Comparison of ENCODE assay signal across 9 cellular contexts in the genomic region with DNA sequence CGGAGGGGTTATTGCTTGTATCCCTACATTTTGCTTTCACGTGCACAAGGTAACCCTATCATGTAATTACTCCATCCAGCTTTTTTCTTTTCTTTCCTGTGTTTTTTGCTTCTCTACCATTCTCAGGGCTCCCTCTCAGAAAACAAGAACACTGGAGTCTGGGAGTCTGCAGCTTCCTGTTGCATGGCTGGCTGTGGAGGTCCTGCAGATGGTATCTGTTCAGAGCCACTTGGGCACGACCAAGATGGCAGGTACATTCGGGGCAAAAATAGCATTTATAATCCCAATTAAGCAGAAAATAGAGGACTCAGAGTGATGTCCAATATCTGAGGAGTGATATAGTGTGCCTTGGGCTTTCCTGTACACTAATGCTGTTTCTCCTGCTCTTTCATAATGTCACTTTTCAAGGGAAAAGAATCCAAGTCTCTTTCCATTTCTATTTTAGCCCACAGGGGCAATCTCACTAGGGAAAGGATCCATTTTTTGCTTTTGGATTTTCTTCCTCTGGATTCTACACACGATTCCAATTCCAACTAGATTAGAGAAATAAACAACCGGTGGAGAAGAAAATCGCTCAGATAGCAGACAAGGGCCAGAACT. TPM values are rescaled to one million over a fixed set of nuclear protein-coding genes. Genes with fewer than 3 reads are reported as not detected.
A peak's percentile ranks its signal among the peaks of the same experiment; 100 is the strongest.
DNase-seq lines count a peak whose midpoint lies in the region; ATAC-seq and TF ChIP-seq lines count a peak whose summit lies in the region.
"Had no signal": no experiment of that assay in that cellular context is flagged by ENCODE, and none has a peak within 500 bp of the region (broad histone marks: within the 10 kb centered on the region; RNA-seq: fewer than 3 reads in every experiment).

No MANE protein-coding gene starts in this region.

- WGBS in heart left ventricle, 4 donors, result 17 to 25% (median 20%) methylated on average over 7 of the region's 7 CpGs
- WGBS in transverse colon (ENCODE audit: low coverage in 1 of 2), 2 donors, result 26 to 36% methylated on average over 7 of the region's 7 CpGs

- peak overlapping the region; percentile 1 to 87 (median 64) for H3K27ac ChIP-seq in heart left ventricle
- peak overlapping the region; percentile 14 for H3K27ac ChIP-seq in brain microvascular endothelial cell
- H3K27ac ChIP-seq in transverse colon, result peak overlapping the region; percentile 75 to 87 (median 86)
- H3K27ac ChIP-seq: SJSA1 had no signal

- no peaks in the 10 kb centered on the region for H3K27me3 Mint-ChIP-seq in memory B cell

- in situ Hi-C loops in brain microvascular endothelial cell (cut with HindIII; ENCODE audit: low pct_ligation_motif_present, low sequenced_read_pairs) (loop anchor here (25.0 kb wide), 2 partner anchors 174 to 274 kb away; no protein-coding TSS in a partner anchor), transverse colon (cut with MboI; ENCODE audit: low pct_ligation_motif_present in 1 of 4, low pct_unique_long_range_greater_than_20kb in 1 of 4, low sequenced_read_pairs in 3 of 4) (loop anchor here in 1 of 4 donors (10.0 kb wide), 1 partner anchor 167 kb away; no protein-coding TSS in a partner anchor)

- TF ChIP-seq EP300 in transverse colon (IDR thresholded peaks at IDR 0.05; ENCODE audit: low read depth), result no peak

- TF ChIP-seq POLR2A in heart left ventricle (IDR thresholded peaks at IDR 0.05) (no peak), transverse colon (IDR thresholded peaks at IDR 0.05) (no peak)

- no peak overlapping the region for H3K4me3 Mint-ChIP-seq in memory B cell

- peaks cover 7% of the 10 kb centered on the region for H3K36me3 Mint-ChIP-seq in memory B cell

- H3K27ac Mint-ChIP-seq in memory B cell, result peak overlapping the region; percentile 70

- H3K27me3 ChIP-seq in heart left ventricle, result no peaks in the 10 kb centered on the region
- no peaks in the 10 kb centered on the region for H3K27me3 ChIP-seq in brain microvascular endothelial cell (replicated peaks)
- H3K27me3 ChIP-seq in transverse colon, result no peaks in the 10 kb centered on the region
- H3K27me3 ChIP-seq: SJSA1 had no signal

- H3K36me3 ChIP-seq in heart left ventricle, result no peaks in the 10 kb centered on the region
- no peaks in the 10 kb centered on the region for H3K36me3 ChIP-seq in brain microvascular endothelial cell (replicated peaks)
- no peaks in the 10 kb centered on the region for H3K36me3 ChIP-seq in transverse colon
- H3K36me3 ChIP-seq: SJSA1 had no signal

- no peak for TF ChIP-seq CTCF in heart left ventricle (IDR thresholded peaks at IDR 0.05)
- TF ChIP-seq CTCF in brain microvascular endothelial cell (IDR thresholded peaks at IDR 0.05; ENCODE audit: low read depth, low read length, missing control alignments), result no peak
- TF ChIP-seq CTCF in transverse colon (IDR thresholded peaks at IDR 0.05), result no peak

- no peaks in the 10 kb centered on the region for H3K9me3 Mint-ChIP-seq in memory B cell

- peaks cover 45% of the 10 kb centered on the region for H3K4me1 Mint-ChIP-seq in memory B cell

- H3K4me3 ChIP-seq in heart left ventricle (peak overlapping the region in 6 of 12 donors; percentile 4 to 30 (median 20)), brain microvascular endothelial cell (ENCODE audit: low read depth, low read length) (peak overlapping the region; percentile 43), transverse colon (peak overlapping the region in 2 of 4 donors; percentile 15 to 35)
- H3K4me3 ChIP-seq: SJSA1 had no signal

- H3K9me3 ChIP-seq in heart left ventricle (no peaks in the 10 kb centered on the region), transverse colon (no peaks in the 10 kb centered on the region)
- H3K9me3 ChIP-seq: SJSA1 had no signal

- ATAC-seq in heart left ventricle (no peak), memory B cell (ENCODE audit: low read depth) (no peak), HG03097 (IDR thresholded peaks at IDR 0.05; ENCODE audit: low FRiP score, unreplicated experiment) (no peak)

- H3K4me1 ChIP-seq in heart left ventricle (peaks cover 12 to 83% (median 53%) of the 10 kb centered on the region in 12 donors), transverse colon (peaks cover 7 to 84% (median 67%) of the 10 kb centered on the region in 4 donors)

- intact Hi-C loops in heart left ventricle (cut with DNase I), result loop anchor here in 1 of 10 donors (5.0 kb wide), 1 partner anchor 34 kb away; no protein-coding TSS in a partner anchor
- intact Hi-C loops in cardiac septum (cut with DNase I), result loop anchor here (5.0 kb wide), 1 partner anchor 34 kb away; no protein-coding TSS in a partner anchor
- intact Hi-C loops in transverse colon (cut with DNase I; ENCODE audit: low total_unique reads), result no loop called here

- DNase-seq in heart left ventricle (no peak), cardiac septum (ENCODE audit: low spot score) (no peak), brain microvascular endothelial cell (no peak), memory B cell (ENCODE audit: low spot score in 2 of 2) (no peak), transverse colon (no peak)
- no peak for DNase-seq in stimulated activated CD4-positive, alpha-beta T cell treated with anti-CD3 and anti-CD28 coated beads, Interleukin-4, amount 100 ng/mL, for 24 hours
- DNase-seq in activated naive CD4-positive, alpha-beta T cell (lab: John Stamatoyannopoulos, UW), result no peak

RNA-seq across cellular contexts. Expression of a gene that starts 3.2 kb away (rescaled TPM):
- total RNA-seq in heart left ventricle (10 to 100 TPM; 22.4 to 59.1 (median 35.0) TPM), cardiac septum (34.9 TPM), transverse colon (100 to 1,000 TPM in 2 of 4 donors, 10 to 100 TPM in 2; 64.7 to 117 (median 103) TPM)
- 10 to 100 TPM; 18.2 to 28.7 TPM for polyA plus RNA-seq in heart left ventricle

RNA-seq across cellular contexts. Expression of a gene that starts 29.2 kb away (rescaled TPM):
- total RNA-seq in heart left ventricle, result 10 to 100 TPM in 2 of 9 donors, 1 to 10 TPM in 7; 7.0 to 20.2 (median 9.2) TPM
- polyA plus RNA-seq in heart left ventricle, result 1 to 10 TPM; 5.0 to 7.5 TPM
- 7.3 TPM for total RNA-seq in cardiac septum
- 10 to 100 TPM in 3 of 4 donors, 1 to 10 TPM in 1; 9.6 to 39.8 (median 18.0) TPM for total RNA-seq in transverse colon

Comparison
In these comparisons a context has a peak if more than half of its experiments do, and no peak if none do; other contexts are left out.
1. H3K27ac ChIP-seq: peak in every context shown above with its lines; median percentile 86 in transverse colon; 64 in heart left ventricle; 14 in brain microvascular endothelial cell.